ENCODE assay signal across 38 cellular contexts in genomic region chr14:48615618-48616017, GRCh38.
"Had no signal": no experiment of that assay in that cellular context is flagged by ENCODE, and none has a peak within 500 bp of the region (broad histone marks: within the 10 kb centered on the region; RNA-seq: fewer than 3 reads in every experiment).

No MANE protein-coding gene starts in this region.

- H3K4me3 ChIP-seq: adrenal gland, ascending aorta, body of pancreas, breast epithelium, cardiac muscle cell had no signal

- H3K27me3 ChIP-seq: adrenal gland, ascending aorta, body of pancreas, brain microvascular endothelial cell, breast epithelium, cardiac muscle cell had no signal

- H3K4me1 ChIP-seq: adrenal gland, ascending aorta, body of pancreas, breast epithelium had no signal

- H3K36me3 Mint-ChIP-seq: activated naive CD4-positive, alpha-beta T cell treated with anti-CD3 and anti-CD28 coated beads, Interleukin-2, amount 10 ng/mL, durations not matched to agents 7 days and 5 days; activated naive CD4-positive, alpha-beta T cell treated with anti-CD3 and anti-CD28 coated beads, Interleukin-2, amount 50 U/mL, for 24 hours; activated naive CD4-positive, alpha-beta T cell treated with anti-CD3 and anti-CD28 coated beads, Interleukin-2, amount 50 U/mL, for 72 hours; activated naive CD8-positive, alpha-beta T cell; activated naive CD8-positive, alpha-beta T cell treated with anti-CD3 and anti-CD28 coated beads for 36 hours; activated naive CD8-positive, alpha-beta T cell treated with anti-CD3 and anti-CD28 coated beads, Interleukin-2, amount 10 ng/mL, durations not matched to agents 7 days and 5 days; brain had no signal

- H3K4me1 Mint-ChIP-seq: activated naive CD4-positive, alpha-beta T cell treated with anti-CD3 and anti-CD28 coated beads, Interleukin-2, amount 10 ng/mL, durations not matched to agents 7 days and 5 days; activated naive CD4-positive, alpha-beta T cell treated with anti-CD3 and anti-CD28 coated beads, Interleukin-2, amount 50 U/mL, for 24 hours; activated naive CD8-positive, alpha-beta T cell treated with anti-CD3 and anti-CD28 coated beads for 36 hours; activated naive CD8-positive, alpha-beta T cell treated with anti-CD3 and anti-CD28 coated beads, Interleukin-2, amount 10 ng/mL, durations not matched to agents 7 days and 5 days; activated naive CD8-positive, alpha-beta T cell treated with anti-CD3 and anti-CD28 coated beads, Interleukin-2, amount 50 U/mL, for 24 hours; activated T-helper 17 cell treated with anti-CD3 and anti-CD28 coated beads, Interleukin-2, amount 50 U/mL, for 72 hours; central memory CD8-positive, alpha-beta T cell had no signal

- H3K9me3 Mint-ChIP-seq: central memory CD8-positive, alpha-beta T cell had no signal

- H3K9me3 ChIP-seq: adrenal gland, ascending aorta, body of pancreas, breast epithelium had no signal

- H3K36me3 ChIP-seq: adrenal gland, ascending aorta, brain microvascular endothelial cell, breast epithelium, cardiac muscle cell had no signal

- H3K27ac Mint-ChIP-seq: activated naive CD4-positive, alpha-beta T cell treated with anti-CD3 and anti-CD28 coated beads for 36 hours; activated naive CD4-positive, alpha-beta T cell treated with anti-CD3 and anti-CD28 coated beads, Interleukin-2, amount 10 ng/mL, durations not matched to agents 7 days and 5 days; activated naive CD4-positive, alpha-beta T cell treated with anti-CD3 and anti-CD28 coated beads, Interleukin-2, amount 50 U/mL, for 24 hours; activated naive CD4-positive, alpha-beta T cell treated with anti-CD3 and anti-CD28 coated beads, Interleukin-2, amount 50 U/mL, for 72 hours; activated naive CD8-positive, alpha-beta T cell; activated naive CD8-positive, alpha-beta T cell treated with anti-CD3 and anti-CD28 coated beads for 36 hours; activated naive CD8-positive, alpha-beta T cell treated with anti-CD3 and anti-CD28 coated beads, Interleukin-2, amount 10 ng/mL, durations not matched to agents 7 days and 5 days; activated naive CD8-positive, alpha-beta T cell treated with anti-CD3 and anti-CD28 coated beads, Interleukin-2, amount 50 U/mL, for 24 hours; activated T-cell treated with anti-CD3 and anti-CD28 coated beads, Interleukin-2, amount 50 U/mL, for 24 hours; activated T-cell treated with anti-CD3 and anti-CD28 coated beads, Interleukin-2, amount 50 U/mL, for 72 hours; activated T-helper 1 cell treated with anti-CD3 and anti-CD28 coated beads, Interleukin-12 subunit alpha, Interleukin-12 subunit beta, Interleukin-2, Interleukin-4 antibody, amounts not matched to agents 30 ng/mL and 10 ng/mL and 1 ng/mL, durations not matched to agents 14 hours and 24 hours and 36 hours; activated T-helper 17 cell treated with anti-CD3 and anti-CD28 coated beads, Interleukin-2, amount 50 U/mL, for 72 hours; activated T-helper 2 cell treated with anti-CD3 and anti-CD28 coated beads, Interferon-gamma antibody, Interleukin-2, Interleukin-4, amounts not matched to agents 10 μg/mL and 5 μg/mL and 100 μg/mL, durations not matched to agents 14 hours and 24 hours and 36 hours had no signal

- ATAC-seq: activated naive CD4-positive, alpha-beta T cell treated with anti-CD3 and anti-CD28 coated beads, Interleukin-2, amount 50 U/mL, for 72 hours; activated naive CD8-positive, alpha-beta T cell treated with anti-CD3 and anti-CD28 coated beads, Interleukin-2, amount 50 U/mL, for 24 hours; activated T-cell treated with anti-CD3 and anti-CD28 coated beads, Interleukin-2, amount 50 U/mL, for 4 hours; activated T-cell treated with anti-CD3 and anti-CD28 coated beads, Interleukin-2, amount 50 U/mL, for 72 hours; activated T-helper 17 cell treated with anti-CD3 and anti-CD28 coated beads, Interleukin-2, amount 50 U/mL, for 72 hours; body of pancreas had no signal

- H3K4me3 Mint-ChIP-seq: activated naive CD4-positive, alpha-beta T cell treated with anti-CD3 and anti-CD28 coated beads for 36 hours; activated naive CD4-positive, alpha-beta T cell treated with anti-CD3 and anti-CD28 coated beads, Interleukin-2, amount 10 ng/mL, durations not matched to agents 7 days and 5 days; activated naive CD4-positive, alpha-beta T cell treated with anti-CD3 and anti-CD28 coated beads, Interleukin-2, amount 50 U/mL, for 24 hours; activated naive CD8-positive, alpha-beta T cell; activated naive CD8-positive, alpha-beta T cell treated with anti-CD3 and anti-CD28 coated beads for 36 hours; activated naive CD8-positive, alpha-beta T cell treated with anti-CD3 and anti-CD28 coated beads, Interleukin-2, amount 10 ng/mL, durations not matched to agents 7 days and 5 days; activated naive CD8-positive, alpha-beta T cell treated with anti-CD3 and anti-CD28 coated beads, Interleukin-2, amount 50 U/mL, for 24 hours; activated T-cell treated with anti-CD3 and anti-CD28 coated beads, Interleukin-2, amount 50 U/mL, for 24 hours; activated T-cell treated with anti-CD3 and anti-CD28 coated beads, Interleukin-2, amount 50 U/mL, for 4 hours; activated T-cell treated with anti-CD3 and anti-CD28 coated beads, Interleukin-2, amount 50 U/mL, for 72 hours; activated T-helper 1 cell treated with anti-CD3 and anti-CD28 coated beads, Interleukin-12 subunit alpha, Interleukin-12 subunit beta, Interleukin-2, Interleukin-4 antibody, amounts not matched to agents 30 ng/mL and 10 ng/mL and 1 ng/mL, durations not matched to agents 14 hours and 24 hours and 36 hours; activated T-helper 17 cell treated with anti-CD3 and anti-CD28 coated beads, Interleukin-2, amount 50 U/mL, for 72 hours; brain; central memory CD8-positive, alpha-beta T cell had no signal

- H3K27ac ChIP-seq: adrenal gland, ascending aorta, body of pancreas, brain microvascular endothelial cell, breast epithelium, cardiac muscle cell had no signal

- H3K27me3 Mint-ChIP-seq: activated naive CD4-positive, alpha-beta T cell treated with anti-CD3 and anti-CD28 coated beads, Interleukin-2, amount 10 ng/mL, durations not matched to agents 7 days and 5 days; activated naive CD4-positive, alpha-beta T cell treated with anti-CD3 and anti-CD28 coated beads, Interleukin-2, amount 50 U/mL, for 24 hours; activated naive CD8-positive, alpha-beta T cell; activated naive CD8-positive, alpha-beta T cell treated with anti-CD3 and anti-CD28 coated beads for 36 hours; activated naive CD8-positive, alpha-beta T cell treated with anti-CD3 and anti-CD28 coated beads, Interleukin-2, amount 10 ng/mL, durations not matched to agents 7 days and 5 days; activated naive CD8-positive, alpha-beta T cell treated with anti-CD3 and anti-CD28 coated beads, Interleukin-2, amount 50 U/mL, for 24 hours; activated T-cell treated with anti-CD3 and anti-CD28 coated beads, Interleukin-2, amount 50 U/mL, for 24 hours; activated T-helper 17 cell treated with anti-CD3 and anti-CD28 coated beads, Interleukin-2, amount 50 U/mL, for 72 hours; brain; central memory CD8-positive, alpha-beta T cell had no signal

- DNase-seq: activated effector memory CD4-positive, alpha-beta T cell treated with anti-CD3 and anti-CD28 coated beads, Interleukin-2, amount 50 U/mL, for 16 hours; activated effector memory CD4-positive, alpha-beta T cell treated with Interleukin-2 at 50 U/mL for 16 hours; activated gamma-delta T cell; activated gamma-delta T cell treated with Interleukin-2 at 50 U/mL for 16 hours; activated naive CD4-positive, alpha-beta T cell; activated naive CD4-positive, alpha-beta T cell treated with anti-CD3 and anti-CD28 coated beads for 36 hours; activated naive CD4-positive, alpha-beta T cell treated with anti-CD3 and anti-CD28 coated beads, Interleukin-2, amount 10 ng/mL, durations not matched to agents 7 days and 5 days; activated naive CD4-positive, alpha-beta T cell treated with anti-CD3 and anti-CD28 coated beads, Interleukin-2, amount 50 U/mL, for 16 hours; activated naive CD4-positive, alpha-beta T cell treated with Interleukin-2 at 50 U/mL for 16 hours; activated naive CD8-positive, alpha-beta T cell treated with anti-CD3 and anti-CD28 coated beads for 36 hours; activated naive CD8-positive, alpha-beta T cell treated with anti-CD3 and anti-CD28 coated beads, Interleukin-2, amount 10 ng/mL, durations not matched to agents 7 days and 5 days; activated naive CD8-positive, alpha-beta T cell treated with anti-CD3 and anti-CD28 coated beads, Interleukin-2, amount 50 U/mL, for 24 hours; activated T-cell treated with anti-CD3 and anti-CD28 coated beads, Interleukin-2, amount 50 U/mL, for 1 hour; activated T-cell treated with anti-CD3 and anti-CD28 coated beads, Interleukin-2, amount 50 U/mL, for 24 hours; activated T-cell treated with anti-CD3 and anti-CD28 coated beads, Interleukin-2, amount 50 U/mL, for 4 hours; activated T-cell treated with anti-CD3 and anti-CD28 coated beads, Interleukin-2, amount 50 U/mL, for 48 hours; activated T-cell treated with anti-CD3 and anti-CD28 coated beads, Interleukin-2, amount 50 U/mL, for 72 hours; adrenal gland; amniotic stem cell; amygdala; anterior cingulate cortex; aorta; body of pancreas; brain microvascular endothelial cell; caudate nucleus; central memory CD4-positive, alpha-beta T cell; cerebellar nuclear complex had no signal
